ENCODE assay signal across 14 cellular contexts in the genomic region with DNA sequence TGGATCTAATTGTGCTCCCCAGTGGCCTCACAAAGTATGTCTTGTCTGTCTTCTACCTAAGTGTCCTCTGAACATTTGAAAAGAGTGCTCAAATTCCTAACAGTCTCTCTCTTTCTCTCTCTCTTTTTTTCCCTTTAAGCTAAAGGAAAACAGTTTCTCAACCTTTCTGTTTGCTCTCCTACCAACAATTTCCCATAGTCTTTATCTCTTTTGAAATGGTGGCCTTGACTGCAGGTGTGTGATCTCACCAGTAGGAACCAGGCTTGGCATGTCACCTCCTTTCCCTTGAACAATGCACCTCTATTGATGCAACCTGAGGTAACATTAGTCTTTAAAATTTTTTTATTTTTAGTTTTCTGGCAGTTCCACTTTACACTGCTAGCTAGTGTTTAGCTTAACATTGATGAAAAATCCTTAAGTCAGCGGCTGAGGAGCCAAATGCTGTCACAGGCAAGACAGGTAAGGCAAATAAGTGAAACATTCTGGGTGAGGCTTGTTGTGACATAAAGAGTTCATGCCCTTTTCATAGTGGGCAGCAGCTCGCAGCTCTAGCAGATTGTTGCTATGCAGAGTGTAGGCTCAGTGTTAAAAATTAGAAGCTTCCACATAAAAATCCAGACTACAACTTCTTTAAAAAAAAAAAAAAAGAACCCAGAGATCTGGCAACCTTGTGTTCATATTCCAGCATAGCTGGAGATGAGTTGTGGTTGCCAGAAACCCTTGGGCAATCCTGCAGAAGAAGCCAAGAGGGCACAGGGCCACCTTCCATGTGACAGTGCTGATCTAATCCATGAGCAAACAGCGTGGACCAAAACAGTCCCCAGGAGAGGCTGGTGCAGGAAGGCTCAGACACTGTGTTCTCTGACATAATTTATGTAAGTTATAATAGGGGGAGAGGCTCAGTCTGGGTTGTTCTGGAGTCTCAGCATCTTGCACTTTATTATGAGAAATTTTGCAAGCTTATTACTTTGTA.
DNase-seq lines count a peak whose midpoint lies in the region; ATAC-seq and FAIRE-seq lines count a peak whose summit lies in the region.
"Had no signal": no experiment of that assay in that cellular context is flagged by ENCODE, and none has a peak within 500 bp of the region (broad histone marks: within the 10 kb centered on the region; RNA-seq: fewer than 3 reads in every experiment).

No MANE protein-coding gene starts in this region.

- H3K27ac ChIP-seq in temporal lobe (ENCODE audit: low read depth, low read length): peak overlapping the region; percentile 93
- H3K27ac ChIP-seq in small intestine (ENCODE audit: low read depth in 1 of 2, low read length in 1 of 2): no peak overlapping the region
- H3K27ac ChIP-seq in effector memory CD4-positive, alpha-beta T cell (ENCODE audit: insufficient read depth, low read length, poor library complexity, severe bottlenecking): no peak overlapping the region
- H3K27ac ChIP-seq: brain microvascular endothelial cell had no signal

- DNase-seq in NCI-H69 (lab: John Stamatoyannopoulos, UW) (peak; percentile 68), frontal cortex (ENCODE audit: low spot score in 2 of 2) (peak; percentile 26 to 29), medulla oblongata (ENCODE audit: extremely low spot score) (peak; percentile 87), small intestine (no peak), MG63 (no peak)
- DNase-seq in effector memory CD4-positive, alpha-beta T cell: no peak
- DNase-seq: brain microvascular endothelial cell; CD4-positive, alpha-beta T cell; IMR-90; NCI-H1930 had no signal

- H3K4me1 ChIP-seq in small intestine (ENCODE audit: control insufficient read depth in 2 of 2, insufficient read depth in 1 of 2, low read depth in 1 of 2, low read length in 1 of 2): no peaks in the 10 kb centered on the region
- no peaks in the 10 kb centered on the region for H3K4me1 ChIP-seq in effector memory CD4-positive, alpha-beta T cell (ENCODE audit: control insufficient read depth, insufficient read depth, low read length, poor library complexity, severe bottlenecking)

- H3K4me3 ChIP-seq in small intestine (ENCODE audit: low read depth in 1 of 2, low read length in 2 of 2) (no peak overlapping the region), MG63 (no peak overlapping the region)
- no peak overlapping the region for H3K4me3 ChIP-seq in effector memory CD4-positive, alpha-beta T cell (ENCODE audit: insufficient read depth, low read depth, low read length, poor library complexity, severe bottlenecking)

- 36 to 53% (median 45%) methylated on average over 3 of the region's 3 CpGs for WGBS in small intestine, 3 donors

- no peaks in the 10 kb centered on the region for H3K9me3 ChIP-seq in small intestine (ENCODE audit: control insufficient read depth, low read depth)
- no peaks in the 10 kb centered on the region for H3K9me3 ChIP-seq in MG63
- no peaks in the 10 kb centered on the region for H3K9me3 ChIP-seq in effector memory CD4-positive, alpha-beta T cell (ENCODE audit: control insufficient read depth, low read length)

- H3K36me3 ChIP-seq in small intestine (ENCODE audit: control insufficient read depth in 2 of 2, insufficient read depth in 2 of 2, low read length in 2 of 2) (no peaks in the 10 kb centered on the region), MG63 (no peaks in the 10 kb centered on the region)
- H3K36me3 ChIP-seq in effector memory CD4-positive, alpha-beta T cell (ENCODE audit: control insufficient read depth, insufficient read depth, low read length): no peaks in the 10 kb centered on the region
- H3K36me3 ChIP-seq: brain microvascular endothelial cell had no signal

- ATAC-seq in HG03521 (IDR thresholded peaks at IDR 0.05; ENCODE audit: unreplicated experiment): no peak

- H3K27me3 ChIP-seq in small intestine (ENCODE audit: control insufficient read depth in 2 of 2, insufficient read depth in 2 of 2, low read length in 2 of 2): no peaks in the 10 kb centered on the region
- peaks cover 5% of the 10 kb centered on the region; the same call in 1 of the 2 replicates for H3K27me3 ChIP-seq in MG63
- H3K27me3 ChIP-seq in effector memory CD4-positive, alpha-beta T cell (replicated peaks; ENCODE audit: control insufficient read depth, insufficient read depth, low read length, poor library complexity, severe bottlenecking): no peaks in the 10 kb centered on the region
- H3K27me3 ChIP-seq: brain microvascular endothelial cell had no signal

- FAIRE-seq in frontal cortex (lab: Jason Lieb, UNC) (peak; percentile 37), small intestine (lab: Jason Lieb, UNC) (no peak)
- FAIRE-seq: keratinocyte, TTC549 had no signal

Comparison
In these comparisons a context has a peak if more than half of its experiments do, and no peak if none do; other contexts are left out.
1. DNase-seq: peak in NCI-H69 (single experiment), frontal cortex (2 of 2) and medulla oblongata (single experiment); none in small intestine (single experiment), MG63 (single experiment) and effector memory CD4-positive, alpha-beta T cell (0 of 3).